Comparison of ENCODE assay signal across 8 cellular contexts in genomic region chr7:29285451-29285807, GRCh38.
DNase-seq lines count a peak whose midpoint lies in the region; ATAC-seq and TF ChIP-seq lines count a peak whose summit lies in the region.

No MANE protein-coding gene starts in this region.

- H3K27me3 Mint-ChIP-seq in T-helper 17 cell = no peaks in the 10 kb centered on the region

- H3K4me3 ChIP-seq in BJ (ENCODE audit: low read depth, low read length) (no peak overlapping the region), colonic mucosa (no peak overlapping the region), gastrocnemius medialis (no peak overlapping the region), body of pancreas (no peak overlapping the region)

- DNase-seq in BJ (ENCODE audit: low read depth) (peak; percentile 28), HS-27A (ENCODE audit: low read depth) (peak; percentile 81), T-helper 17 cell (no peak), foreskin keratinocyte (peak; percentile 99), colonic mucosa (no peak), gastrocnemius medialis (no peak), body of pancreas (no peak)

- CTCF ChIA-PET in BJ (lab: Yijun Ruan, JAX) = no interaction called here

- WGBS in body of pancreas, 2 donors = 77 to 89% methylated on average over 4 of the region's 4 CpGs

- H3K9ac ChIP-seq in colonic mucosa (ENCODE audit: low read depth in 2 of 2, low read length in 2 of 2) = no peak overlapping the region

- intact Hi-C loops in colonic mucosa (cut with DNase I) (no loop called here), gastrocnemius medialis (cut with DNase I; ENCODE audit: low total_unique reads) (no loop called here), body of pancreas (cut with DNase I) (no loop called here)

- TF ChIP-seq POLR2A in gastrocnemius medialis (IDR thresholded peaks at IDR 0.05) = no peak
- TF ChIP-seq POLR2A in body of pancreas (IDR thresholded peaks at IDR 0.05) = no peak

- H3K27ac ChIP-seq in foreskin keratinocyte = peak overlapping the region; percentile 56
- no peak overlapping the region for H3K27ac ChIP-seq in colonic mucosa
- H3K27ac ChIP-seq in gastrocnemius medialis = no peak overlapping the region
- H3K27ac ChIP-seq in body of pancreas = no peak overlapping the region

- no peaks in the 10 kb centered on the region for H3K36me3 Mint-ChIP-seq in T-helper 17 cell (ENCODE audit: low read depth)

- H3K27me3 ChIP-seq in BJ (ENCODE audit: control insufficient read depth, insufficient read depth, low read length) (no peaks in the 10 kb centered on the region), foreskin keratinocyte (no peaks in the 10 kb centered on the region), colonic mucosa (no peaks in the 10 kb centered on the region), gastrocnemius medialis (no peaks in the 10 kb centered on the region), body of pancreas (no peaks in the 10 kb centered on the region)

- peak; percentile 48 for ATAC-seq in GM19328 (IDR thresholded peaks at IDR 0.05; ENCODE audit: unreplicated experiment)
- peak; percentile 53 for ATAC-seq in T-helper 17 cell
- peak; percentile 81 for ATAC-seq in foreskin keratinocyte
- ATAC-seq in gastrocnemius medialis = no peak
- ATAC-seq in body of pancreas = no peak

- H3K9me3 ChIP-seq in T-helper 17 cell (ENCODE audit: control insufficient read depth, low read length, poor library complexity, severe bottlenecking) (no peaks in the 10 kb centered on the region), colonic mucosa (no peaks in the 10 kb centered on the region), gastrocnemius medialis (no peaks in the 10 kb centered on the region), body of pancreas (no peaks in the 10 kb centered on the region)

- POLR2A ChIA-PET in BJ (lab: Charles Lee) = no interaction called here

- no peaks in the 10 kb centered on the region for H3K4me1 Mint-ChIP-seq in T-helper 17 cell

- TF ChIP-seq CTCF in BJ (IDR thresholded peaks at IDR 0.05; ENCODE audit: insufficient read depth, low read depth, low read length) (no peak), foreskin keratinocyte (conservative IDR thresholded peaks at IDR 0.05) (no peak), colonic mucosa (IDR thresholded peaks at IDR 0.05) (no peak), gastrocnemius medialis (IDR thresholded peaks at IDR 0.05 in 4 of 5, conservative IDR thresholded peaks at IDR 0.05 in 1 of 5) (no peak), body of pancreas (IDR thresholded peaks at IDR 0.05) (no peak)

- H3K27ac Mint-ChIP-seq in T-helper 17 cell = no peak overlapping the region

- peaks cover 38% of the 10 kb centered on the region for H3K4me1 ChIP-seq in foreskin keratinocyte
- no peaks in the 10 kb centered on the region for H3K4me1 ChIP-seq in colonic mucosa
- H3K4me1 ChIP-seq in gastrocnemius medialis = no peaks in the 10 kb centered on the region
- peaks cover 61% of the 10 kb centered on the region for H3K4me1 ChIP-seq in body of pancreas

- no peak overlapping the region for H3K4me3 Mint-ChIP-seq in T-helper 17 cell

- H3K36me3 ChIP-seq in BJ (ENCODE audit: control insufficient read depth, insufficient read depth, low read length) (no peaks in the 10 kb centered on the region), colonic mucosa (no peaks in the 10 kb centered on the region), gastrocnemius medialis (no peaks in the 10 kb centered on the region), body of pancreas (replicated peaks in 1 of 2; ENCODE audit: insufficient read depth in 1 of 2, low read depth in 2 of 2) (no peaks in the 10 kb centered on the region)

- in situ Hi-C loops in gastrocnemius medialis (cut with MboI; ENCODE audit: low sequenced_read_pairs in 4 of 4) = no loop called here

Comparison
In these comparisons a context has a peak if more than half of its experiments do, and no peak if none do; other contexts are left out.
1. DNase-seq: peak in BJ (single experiment), HS-27A (single experiment) and foreskin keratinocyte (2 of 2); none in T-helper 17 cell (0 of 3), colonic mucosa (single experiment), gastrocnemius medialis (0 of 2) and body of pancreas (0 of 4).
2. ATAC-seq: peak in GM19328 (single experiment), T-helper 17 cell (single experiment) and foreskin keratinocyte (single experiment); none in gastrocnemius medialis (0 of 2) and body of pancreas (single experiment).